14 cellular contexts compared by ENCODE assay signal in the genomic region with DNA sequence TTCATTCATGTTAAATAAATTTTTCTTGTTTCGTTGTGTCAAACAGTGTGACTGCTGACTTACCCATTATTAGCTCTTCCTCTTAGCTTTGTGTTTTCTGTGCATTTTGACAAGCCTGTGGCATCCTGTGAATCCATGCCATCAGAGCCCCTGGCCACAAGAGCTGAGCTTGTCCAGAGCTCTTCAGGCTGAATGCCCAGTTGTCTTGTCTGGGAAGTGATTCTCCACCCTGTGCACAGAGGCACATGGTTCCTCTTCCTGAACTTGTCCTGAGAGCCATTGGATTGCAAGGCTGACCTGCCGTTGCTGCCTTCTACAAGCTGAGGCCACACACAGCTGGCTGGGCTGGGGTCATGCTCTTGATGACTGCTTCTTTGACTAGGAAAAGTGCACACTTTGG.
A peak's percentile ranks its signal among the peaks of the same experiment; 100 is the strongest.
DNase-seq lines count a peak whose midpoint lies in the region; ATAC-seq and TF ChIP-seq lines count a peak whose summit lies in the region.
"Had no signal": no experiment of that assay in that cellular context is flagged by ENCODE, and none has a peak within 500 bp of the region (broad histone marks: within the 10 kb centered on the region; RNA-seq: fewer than 3 reads in every experiment).

No MANE protein-coding gene starts in this region.

- H3K18ac ChIP-seq in mesendoderm (ENCODE audit: low read length): no peak overlapping the region

- TF ChIP-seq CTCF in cardiac muscle cell (IDR thresholded peaks at IDR 0.05; ENCODE audit: low read depth, low read length): no peak
- TF ChIP-seq CTCF in type B pancreatic cell (conservative IDR thresholded peaks at IDR 0.05): no peak

- H4K8ac ChIP-seq in mesendoderm (ENCODE audit: low read depth, low read length): no peak overlapping the region

- DNase-seq in cardiac muscle cell (ENCODE audit: low read depth in 1 of 2, low spot score in 1 of 2) (no peak), Right ventricle myocardium inferior (ENCODE audit: missing footprints) (no peak), dermis blood vessel endothelial cell (peak; percentile 29), mesendoderm (no peak), type B pancreatic cell (ENCODE audit: extremely low spot score, unreplicated experiment) (no peak), cerebellum (ENCODE audit: low spot score) (no peak), NCI-H2196 (lab: John Stamatoyannopoulos, UW; ENCODE audit: unreplicated experiment) (no peak)
- DNase-seq: activated CD4-positive, alpha-beta T cell treated with anti-CD3 and anti-CD28 coated beads for 1 hour; NCI-H2171; pancreas had no signal

- H3K4me3 Mint-ChIP-seq in type B pancreatic cell: no peak overlapping the region

- H3K36me3 ChIP-seq in cardiac muscle cell (peaks cover 19% of the 10 kb centered on the region), mesendoderm (ENCODE audit: control insufficient read depth, insufficient read depth, low read length) (peaks cover 6% of the 10 kb centered on the region)

- H2BK120ac ChIP-seq in mesendoderm (ENCODE audit: low read depth, low read length): no peak overlapping the region

- H3K4me3 ChIP-seq in cardiac muscle cell: no peak overlapping the region
- no peak overlapping the region for H3K4me3 ChIP-seq in mesendoderm (ENCODE audit: low read length)
- H3K4me3 ChIP-seq: GM12878, lung, pancreas had no signal

- intact Hi-C loops in Right ventricle myocardium inferior (cut with DNase I): no loop called here

- H3K9ac ChIP-seq in mesendoderm (ENCODE audit: low read length): no peak overlapping the region

- H3K56ac ChIP-seq in mesendoderm (ENCODE audit: low read length): peak overlapping the region; percentile 7

- H2BK15ac ChIP-seq in mesendoderm (replicated peaks; ENCODE audit: low read depth): no peak overlapping the region

- H3K27ac ChIP-seq in cardiac muscle cell: peak overlapping the region; percentile 7
- no peak overlapping the region for H3K27ac ChIP-seq in mesendoderm (ENCODE audit: low read depth, low read length)
- H3K27ac ChIP-seq: pancreas had no signal

- H3K79me1 ChIP-seq in mesendoderm (ENCODE audit: low read length): peaks cover 21% of the 10 kb centered on the region

- no CpG with 5 or more reads among the region's 2 CpGs for WGBS in mesendoderm (ENCODE audit: extremely low coverage, insufficient coverage, low lambda C conversion rate)

- H3K79me2 ChIP-seq in mesendoderm (ENCODE audit: control insufficient read depth, insufficient read depth, low read length): peaks cover 24% of the 10 kb centered on the region

- no peak overlapping the region for H2BK5ac ChIP-seq in mesendoderm (ENCODE audit: low read length)

- no peak overlapping the region for H3K4me2 ChIP-seq in mesendoderm (ENCODE audit: low read length)

- H3K27me3 Mint-ChIP-seq in type B pancreatic cell: no peaks in the 10 kb centered on the region

- peaks cover 29% of the 10 kb centered on the region for H3K4me1 ChIP-seq in cardiac muscle cell (ENCODE audit: low read depth)
- no peaks in the 10 kb centered on the region for H3K4me1 ChIP-seq in mesendoderm (ENCODE audit: control insufficient read depth, low read depth, low read length)

- no peak overlapping the region for H4K5ac ChIP-seq in mesendoderm (ENCODE audit: low read length)

- peak overlapping the region; percentile 11 for H3K27ac Mint-ChIP-seq in type B pancreatic cell

- H3K4me1 Mint-ChIP-seq in type B pancreatic cell (ENCODE audit: unreplicated experiment): peaks cover 25% of the 10 kb centered on the region

- no peak overlapping the region for H3K4ac ChIP-seq in mesendoderm (ENCODE audit: low read depth, low read length)

- peaks cover 64% of the 10 kb centered on the region for H3K36me3 Mint-ChIP-seq in type B pancreatic cell

- H2AK5ac ChIP-seq in mesendoderm (ENCODE audit: low read length): no peak overlapping the region

- no peaks in the 10 kb centered on the region for H3K9me3 Mint-ChIP-seq in type B pancreatic cell
- H3K9me3 Mint-ChIP-seq: activated T-helper 2 cell treated with anti-CD3 and anti-CD28 coated beads, Interferon-gamma antibody, Interleukin-2, Interleukin-4, amounts not matched to agents 10 μg/mL and 5 μg/mL and 100 μg/mL, durations not matched to agents 14 hours and 24 hours and 36 hours had no signal

- H3K23ac ChIP-seq in mesendoderm (ENCODE audit: low read length): no peak overlapping the region

- H3K9me3 ChIP-seq in cardiac muscle cell (ENCODE audit: low read depth): no peaks in the 10 kb centered on the region
- H3K9me3 ChIP-seq: pancreas had no signal

- H3K27me3 ChIP-seq in cardiac muscle cell: no peaks in the 10 kb centered on the region
- no peaks in the 10 kb centered on the region for H3K27me3 ChIP-seq in mesendoderm (ENCODE audit: insufficient read depth, low read length, poor library complexity)
- H3K27me3 ChIP-seq: pancreas had no signal

- no peak for ATAC-seq in Right ventricle myocardium inferior
- ATAC-seq in GM18870 (IDR thresholded peaks at IDR 0.05; ENCODE audit: unreplicated experiment): no peak
- ATAC-seq: GM12878 had no signal
